Comparison of ENCODE assay signal across 2 cellular contexts in genomic region chr3:128577711-128578110, GRCh38.
TF ChIP-seq lines count a peak whose summit lies in the region.

No MANE protein-coding gene starts in this region.

TF ChIP-seq in IMR-90, 13 proteins besides CTCF, POLR2A, EP300 and RAD21 (continued from another document):
- no peak for TF ChIP-seq ELK1 (IDR thresholded peaks at IDR 0.05; ENCODE audit: borderline replicate concordance, low read depth, low read length)
- TF ChIP-seq RFX5 (IDR thresholded peaks at IDR 0.05; ENCODE audit: low read depth, low read length): no peak
- TF ChIP-seq CHD1 (IDR thresholded peaks at IDR 0.05; ENCODE audit: low read depth, low read length): no peak
- TF ChIP-seq SMC3 (IDR thresholded peaks at IDR 0.05; ENCODE audit: low read depth, low read length): no peak
- TF ChIP-seq FOS (IDR thresholded peaks at IDR 0.05; ENCODE audit: low read depth, low read length): no peak
- TF ChIP-seq MAZ (IDR thresholded peaks at IDR 0.05; ENCODE audit: borderline replicate concordance, low read depth, low read length): no peak
- TF ChIP-seq, protein P1, sequence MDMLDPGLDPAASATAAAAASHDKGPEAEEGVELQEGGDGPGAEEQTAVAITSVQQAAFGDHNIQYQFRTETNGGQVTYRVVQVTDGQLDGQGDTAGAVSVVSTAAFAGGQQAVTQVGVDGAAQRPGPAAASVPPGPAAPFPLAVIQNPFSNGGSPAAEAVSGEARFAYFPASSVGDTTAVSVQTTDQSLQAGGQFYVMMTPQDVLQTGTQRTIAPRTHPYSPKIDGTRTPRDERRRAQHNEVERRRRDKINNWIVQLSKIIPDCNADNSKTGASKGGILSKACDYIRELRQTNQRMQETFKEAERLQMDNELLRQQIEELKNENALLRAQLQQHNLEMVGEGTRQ (IDR thresholded peaks at IDR 0.05; ENCODE audit: low read depth, low read length): no peak
- TF ChIP-seq CEBPB (IDR thresholded peaks at IDR 0.05; ENCODE audit: low read depth, low read length): no peak
- TF ChIP-seq MAFK (IDR thresholded peaks at IDR 0.05; ENCODE audit: low read depth, low read length): no peak
TF ChIP-seq in IMR-90: peak in this region for 0.

TF ChIP-seq in HEK293T, 16 proteins besides CTCF, POLR2A, EP300 and RAD21 (continued from another document):
- TF ChIP-seq, protein P2, sequence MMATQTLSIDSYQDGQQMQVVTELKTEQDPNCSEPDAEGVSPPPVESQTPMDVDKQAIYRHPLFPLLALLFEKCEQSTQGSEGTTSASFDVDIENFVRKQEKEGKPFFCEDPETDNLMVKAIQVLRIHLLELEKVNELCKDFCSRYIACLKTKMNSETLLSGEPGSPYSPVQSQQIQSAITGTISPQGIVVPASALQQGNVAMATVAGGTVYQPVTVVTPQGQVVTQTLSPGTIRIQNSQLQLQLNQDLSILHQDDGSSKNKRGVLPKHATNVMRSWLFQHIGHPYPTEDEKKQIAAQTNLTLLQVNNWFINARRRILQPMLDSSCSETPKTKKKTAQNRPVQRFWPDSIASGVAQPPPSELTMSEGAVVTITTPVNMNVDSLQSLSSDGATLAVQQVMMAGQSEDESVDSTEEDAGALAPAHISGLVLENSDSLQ (IDR thresholded peaks at IDR 0.05): no peak
- no peak for TF ChIP-seq LEF1 (IDR thresholded peaks at IDR 0.05; ENCODE audit: borderline replicate concordance)
- TF ChIP-seq SUZ12 (IDR thresholded peaks at IDR 0.05): no peak
- TF ChIP-seq HDGF (IDR thresholded peaks at IDR 0.05; ENCODE audit: borderline replicate concordance): no peak
- no peak for TF ChIP-seq FOXM1 (IDR thresholded peaks at IDR 0.05; ENCODE audit: borderline replicate concordance)
- no peak for TF ChIP-seq FOXK2 (IDR thresholded peaks at IDR 0.05)
- TF ChIP-seq BHLHE40 (IDR thresholded peaks at IDR 0.05; ENCODE audit: borderline replicate concordance): no peak
- no peak for TF ChIP-seq ZNF384 (IDR thresholded peaks at IDR 0.05)
- TF ChIP-seq CTBP1 (IDR thresholded peaks at IDR 0.05; ENCODE audit: borderline replicate concordance): no peak
